ENCODE assay signal across 1 cellular context in genomic region chr6:89371849-89372505, GRCh38.
TF ChIP-seq lines count a peak whose summit lies in the region.

No MANE protein-coding gene starts in this region.

TF ChIP-seq in HepG2, 621 proteins besides CTCF, POLR2A, EP300 and RAD21 (continued from another document and continues in another):
- no peak for TF ChIP-seq ZSCAN29 (CRISPR knock-in tag; conservative IDR thresholded peaks at IDR 0.05)
- TF ChIP-seq PHF8 (CRISPR knock-in tag; IDR thresholded peaks at IDR 0.05): no peak
- peak; percentile 37; the same call in 1 of the 2 replicates for TF ChIP-seq MEIS2 (CRISPR knock-in tag; IDR thresholded peaks at IDR 0.05)
- 0 out of 2 replicates have a peak, but pooled peaks have one; percentile 29 for TF ChIP-seq TFDP1 (CRISPR knock-in tag; IDR thresholded peaks at IDR 0.05; ENCODE audit: borderline replicate concordance)
- TF ChIP-seq MIXL1 (CRISPR knock-in tag; IDR thresholded peaks at IDR 0.05): 0 out of 2 replicates have a peak, but pooled peaks have one; percentile 15
- TF ChIP-seq ZNF383 (CRISPR knock-in tag; IDR thresholded peaks at IDR 0.05; ENCODE audit: borderline replicate concordance): no peak
- no peak for TF ChIP-seq BCLAF1 (IDR thresholded peaks at IDR 0.05)
- peak; percentile 96 for TF ChIP-seq XRCC5 (optimal IDR thresholded peaks at IDR 0.05; ENCODE audit: low read length)
- TF ChIP-seq MXD1 (CRISPR knock-in tag; IDR thresholded peaks at IDR 0.05): no peak
- no peak for TF ChIP-seq SAFB2 (CRISPR knock-in tag; IDR thresholded peaks at IDR 0.05; ENCODE audit: borderline replicate concordance, low read depth)
- 0 out of 2 replicates have a peak, but pooled peaks have one; percentile 27 for TF ChIP-seq THRA (CRISPR knock-in tag; IDR thresholded peaks at IDR 0.05; ENCODE audit: borderline replicate concordance)
- no peak for TF ChIP-seq NKX3-1 (CRISPR knock-in tag; IDR thresholded peaks at IDR 0.05)
- no peak for TF ChIP-seq YY1 (IDR thresholded peaks at IDR 0.05; ENCODE audit: insufficient read depth, insufficient replicate concordance, low read depth, low read length)
- no peak for TF ChIP-seq ZBTB7A (CRISPR knock-in tag; IDR thresholded peaks at IDR 0.05)
- no peak for TF ChIP-seq CEBPZ (IDR thresholded peaks at IDR 0.05; ENCODE audit: low read length)
- 0 out of 2 replicates have a peak, but pooled peaks have one; percentile 27 for TF ChIP-seq MAX (IDR thresholded peaks at IDR 0.05)
- 0 out of 2 replicates have a peak, but pooled peaks have one; percentile 26 for TF ChIP-seq ZFP91 (CRISPR knock-in tag; IDR thresholded peaks at IDR 0.05; ENCODE audit: borderline replicate concordance)
- TF ChIP-seq RFX3 (CRISPR knock-in tag; IDR thresholded peaks at IDR 0.05): no peak
- TF ChIP-seq GMEB1 (CRISPR knock-in tag; IDR thresholded peaks at IDR 0.05; ENCODE audit: borderline replicate concordance): no peak
- no peak for TF ChIP-seq MED8 (CRISPR knock-in tag; IDR thresholded peaks at IDR 0.05; ENCODE audit: insufficient replicate concordance)
- no peak for TF ChIP-seq ZBTB40 (IDR thresholded peaks at IDR 0.05)
- no peak for TF ChIP-seq ZBTB40 (CRISPR knock-in tag; IDR thresholded peaks at IDR 0.05)
- no peak for TF ChIP-seq MAFK (conservative IDR thresholded peaks at IDR 0.05 in 1 of 2, IDR thresholded peaks at IDR 0.05 in 1 of 2; ENCODE audit: low read length in 2 of 2)
- no peak for TF ChIP-seq POLR2AphosphoS2 (IDR thresholded peaks at IDR 0.05; ENCODE audit: low read depth, low read length)
- peak; percentile 16; the same call in 1 of the 2 replicates for TF ChIP-seq GABPB1 (CRISPR knock-in tag; IDR thresholded peaks at IDR 0.05)
- TF ChIP-seq IRF2 (CRISPR knock-in tag; IDR thresholded peaks at IDR 0.05): no peak
- no peak for TF ChIP-seq ZNF276 (CRISPR knock-in tag; IDR thresholded peaks at IDR 0.05; ENCODE audit: low read depth)
- TF ChIP-seq FOXA1 (IDR thresholded peaks at IDR 0.05): no peak
- no peak for TF ChIP-seq FOXA1 (CRISPR knock-in tag; IDR thresholded peaks at IDR 0.05)
- no peak for TF ChIP-seq ZSCAN9 (CRISPR knock-in tag; IDR thresholded peaks at IDR 0.05; ENCODE audit: borderline replicate concordance)
- 0 out of 2 replicates have a peak, but pooled peaks have one; percentile 16 for TF ChIP-seq ELF3 (CRISPR knock-in tag; IDR thresholded peaks at IDR 0.05)
